1 cellular context compared by ENCODE assay signal in the genomic region with DNA sequence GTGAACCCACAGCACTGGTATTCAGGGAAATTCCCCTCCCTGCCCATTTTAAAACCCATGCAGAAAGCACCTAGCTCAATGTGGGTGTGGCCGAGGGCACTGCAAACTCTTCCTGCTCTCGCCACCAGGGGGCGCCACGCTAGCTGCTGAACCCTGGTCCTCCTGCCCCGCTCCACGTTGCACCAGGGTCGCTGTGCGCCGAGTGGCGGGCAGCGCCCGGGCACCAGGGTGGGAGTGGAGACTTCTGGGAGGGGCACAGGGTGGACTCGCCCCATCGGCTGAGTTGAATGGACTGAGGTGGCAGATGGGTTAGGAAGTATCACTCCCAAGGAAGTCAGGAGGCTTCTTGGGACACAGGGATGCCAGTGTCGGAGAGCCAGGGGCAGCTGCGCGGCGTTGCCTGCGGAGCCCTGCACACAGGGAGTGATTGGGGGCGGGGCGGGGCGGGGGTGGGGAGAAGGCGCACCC.
A peak's percentile ranks its signal among the peaks of the same experiment; 100 is the strongest.
TF ChIP-seq lines count a peak whose summit lies in the region.

No MANE protein-coding gene starts in this region.

TF ChIP-seq in H1, 55 proteins besides CTCF, POLR2A, EP300 and RAD21 (continued from another document):
- TF ChIP-seq TAF7 (optimal IDR thresholded peaks at IDR 0.05; ENCODE audit: borderline replicate concordance, low read depth, low read length): peak; percentile 21
- peak; percentile 66; the same call in 1 of the 2 replicates for TF ChIP-seq YY1 (IDR thresholded peaks at IDR 0.05; ENCODE audit: low read depth, low read length)
- TF ChIP-seq HDAC2 (IDR thresholded peaks at IDR 0.05; ENCODE audit: borderline replicate concordance in 1 of 2, low read depth in 2 of 2, low read length in 2 of 2): 0 out of 4 replicates have a peak, but pooled peaks of 1 of the 2 experiments have one; percentile 66
- 0 out of 2 replicates have a peak, but pooled peaks have one; percentile 10 for TF ChIP-seq BACH1 (IDR thresholded peaks at IDR 0.05; ENCODE audit: low read length)
- TF ChIP-seq SIN3A (conservative IDR thresholded peaks at IDR 0.05 in 1 of 2, IDR thresholded peaks at IDR 0.05 in 1 of 2; ENCODE audit: low read depth in 1 of 2, low read length in 2 of 2): no peak
- TF ChIP-seq, protein P1, sequence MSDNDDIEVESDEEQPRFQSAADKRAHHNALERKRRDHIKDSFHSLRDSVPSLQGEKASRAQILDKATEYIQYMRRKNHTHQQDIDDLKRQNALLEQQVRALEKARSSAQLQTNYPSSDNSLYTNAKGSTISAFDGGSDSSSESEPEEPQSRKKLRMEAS (IDR thresholded peaks at IDR 0.05): peak; percentile 61
- no peak for TF ChIP-seq TAF1 (IDR thresholded peaks at IDR 0.05; ENCODE audit: low read depth, low read length)
- 0 out of 2 replicates have a peak, but pooled peaks have one; percentile 5 for TF ChIP-seq MAFK (IDR thresholded peaks at IDR 0.05; ENCODE audit: low read depth, low read length)
